In genomic region chr5:69329905-69330489, GRCh38 we compare ENCODE assay signal across 12 cellular contexts.
"Had no signal": no experiment of that assay in that cellular context is flagged by ENCODE, and none has a peak within 500 bp of the region (broad histone marks: within the 10 kb centered on the region; RNA-seq: fewer than 3 reads in every experiment).

No MANE protein-coding gene starts in this region.

- H3K36me3 ChIP-seq: esophagus squamous epithelium, thoracic aorta had no signal

- H3K9me3 ChIP-seq: esophagus squamous epithelium, thoracic aorta had no signal

- H3K27me3 ChIP-seq: esophagus squamous epithelium had no signal

- DNase-seq: activated CD4-positive, alpha-beta T cell treated with anti-CD3 and anti-CD28 coated beads for 1 hour; activated CD8-positive, alpha-beta memory T cell treated with anti-CD3 and anti-CD28 coated beads, Interleukin-2, amount 50 U/mL, for 48 hours; activated CD8-positive, alpha-beta T cell treated with anti-CD3 and anti-CD28 coated beads for 36 hours; aorta; esophagus squamous epithelium; foreskin fibroblast; glutamatergic neuron; left colon; occipital lobe; stimulated activated CD4-positive, alpha-beta T cell treated with anti-CD3 and anti-CD28 coated beads, Interleukin-4, amount 100 ng/mL, for 24 hours; stimulated activated naive CD8-positive, alpha-beta T cell treated with anti-CD3 and anti-CD28 coated beads, Interleukin-15, amount 100 ng/mL, for 72 hours had no signal

- H3K27ac ChIP-seq: esophagus squamous epithelium, thoracic aorta had no signal

- H3K4me3 ChIP-seq: esophagus squamous epithelium, thoracic aorta had no signal
